In the genomic region with DNA sequence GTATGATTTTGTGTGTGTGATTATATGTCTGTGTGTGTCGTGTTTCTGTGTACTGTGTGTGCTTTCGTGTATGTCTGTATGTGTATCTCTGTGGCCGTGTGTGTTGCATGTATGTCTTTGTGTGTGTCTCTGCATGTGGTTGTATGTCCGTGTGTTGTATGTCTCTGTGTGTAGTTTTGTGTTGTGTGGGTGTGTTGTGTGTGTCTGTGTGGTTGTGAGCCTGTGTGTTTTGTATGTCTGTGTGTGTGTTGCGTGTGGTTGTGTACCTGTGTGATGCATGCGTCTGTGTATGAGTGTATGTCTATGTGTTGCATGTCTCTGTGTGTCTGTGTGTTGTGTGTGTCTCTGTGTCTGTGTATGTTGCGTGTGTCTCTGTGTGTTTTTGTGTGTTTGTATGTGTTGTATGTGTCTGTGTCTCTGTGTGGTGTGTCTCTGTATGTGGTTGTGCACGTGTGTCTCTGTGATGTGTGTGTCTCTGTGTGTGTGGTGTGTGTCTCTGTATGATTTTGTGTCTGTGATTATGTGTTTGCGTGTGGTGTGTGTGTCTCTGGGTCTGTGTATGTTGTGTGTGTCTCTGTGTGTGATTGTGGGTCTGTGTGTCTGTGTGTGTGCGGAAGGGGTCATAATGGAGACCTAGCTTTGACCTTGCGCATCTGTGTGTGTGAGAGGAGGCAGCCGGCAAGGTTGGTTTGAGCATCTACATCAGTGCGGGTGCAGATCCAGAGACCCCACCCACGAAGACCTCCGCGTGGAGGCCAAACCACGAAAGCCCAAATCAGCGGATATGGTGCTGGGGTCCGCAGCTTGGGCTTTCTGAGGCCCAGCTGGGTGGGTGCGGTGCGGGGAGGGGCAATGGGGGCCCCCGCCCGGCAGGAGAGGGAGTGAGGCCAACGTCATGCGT, we compare ENCODE assay signal across 26 cellular contexts.
DNase-seq lines count a peak whose midpoint lies in the region; ATAC-seq, FAIRE-seq and TF ChIP-seq lines count a peak whose summit lies in the region.
"Had no signal": no experiment of that assay in that cellular context is flagged by ENCODE, and none has a peak within 500 bp of the region (broad histone marks: within the 10 kb centered on the region; RNA-seq: fewer than 3 reads in every experiment).

No MANE protein-coding gene starts in this region.

- H3K4me3 Mint-ChIP-seq in activated CD8-positive, alpha-beta T cell treated with anti-CD3 and anti-CD28 coated beads, Interleukin-2, amount 10 ng/mL, durations not matched to agents 7 days and 5 days, result no peak overlapping the region
- H3K4me3 Mint-ChIP-seq: HFFc6; mesothelial cell of epicardium; nephron; stimulated activated naive B cell treated with anti-CD40 and anti-IgM and Interleukin-4, amounts not matched to agents 10 μg/mL and 1 μg/mL and 100 μg/mL, for 72 hours had no signal

- H3K4me1 Mint-ChIP-seq in activated CD8-positive, alpha-beta T cell treated with anti-CD3 and anti-CD28 coated beads, Interleukin-2, amount 10 ng/mL, durations not matched to agents 7 days and 5 days (ENCODE audit: low read depth), result peaks cover 10% of the 10 kb centered on the region

- H3K9me3 Mint-ChIP-seq in activated CD8-positive, alpha-beta T cell treated with anti-CD3 and anti-CD28 coated beads, Interleukin-2, amount 10 ng/mL, durations not matched to agents 7 days and 5 days (ENCODE audit: insufficient read depth), result no peaks in the 10 kb centered on the region
- H3K9me3 Mint-ChIP-seq: HFFc6; mesothelial cell of epicardium; nephron; stimulated activated naive B cell treated with anti-CD40 and anti-IgM and Interleukin-4, amounts not matched to agents 10 μg/mL and 1 μg/mL and 100 μg/mL, for 72 hours had no signal

- H3K9me3 ChIP-seq in left ventricle myocardium inferior (replicated peaks), result no peaks in the 10 kb centered on the region
- H3K9me3 ChIP-seq in vagina, result no peaks in the 10 kb centered on the region
- H3K9me3 ChIP-seq: adrenal gland had no signal

- TF ChIP-seq POLR2A in vagina (IDR thresholded peaks at IDR 0.05), result no peak

- H3K27ac Mint-ChIP-seq in activated CD8-positive, alpha-beta T cell treated with anti-CD3 and anti-CD28 coated beads, Interleukin-2, amount 10 ng/mL, durations not matched to agents 7 days and 5 days, result no peak overlapping the region
- H3K27ac Mint-ChIP-seq: HFFc6; mesothelial cell of epicardium; nephron; stimulated activated naive B cell treated with anti-CD40 and anti-IgM and Interleukin-4, amounts not matched to agents 10 μg/mL and 1 μg/mL and 100 μg/mL, for 72 hours had no signal

- no peaks in the 10 kb centered on the region for H3K27me3 ChIP-seq in left ventricle myocardium inferior (ENCODE audit: low read depth)
- H3K27me3 ChIP-seq in vagina, result no peaks in the 10 kb centered on the region
- H3K27me3 ChIP-seq: adrenal gland, SJSA1 had no signal

- H3K4me3 ChIP-seq in left ventricle myocardium inferior (no peak overlapping the region), vagina (no peak overlapping the region)
- H3K4me3 ChIP-seq: adrenal gland, coronary artery, SJSA1 had no signal

- CTCF ChIA-PET in activated CD8-positive, alpha-beta T cell treated with anti-CD3 and anti-CD28 coated beads, Interleukin-2, amount 10 ng/mL, durations not matched to agents 7 days and 5 days (lab: Charles Lee), result no interaction called here

- peak; percentile 98 for FAIRE-seq in HTR-8/SVneo (lab: Jason Lieb, UNC)
- FAIRE-seq: small intestine had no signal

- intact Hi-C loops in left ventricle myocardium inferior (cut with micrococcal nuclease) (no loop called here), posterior vena cava (cut with DNase I) (no loop called here), vagina (cut with DNase I) (no loop called here)

- no peaks in the 10 kb centered on the region for H3K36me3 ChIP-seq in left ventricle myocardium inferior
- H3K36me3 ChIP-seq in vagina, result no peaks in the 10 kb centered on the region
- H3K36me3 ChIP-seq: adrenal gland had no signal

- TF ChIP-seq CTCF in left ventricle myocardium inferior (IDR thresholded peaks at IDR 0.05; ENCODE audit: borderline replicate concordance) (no peak), vagina (IDR thresholded peaks at IDR 0.05) (no peak)

- H3K27ac ChIP-seq in left ventricle myocardium inferior (replicated peaks) (no peak overlapping the region), vagina (no peak overlapping the region)
- H3K27ac ChIP-seq: 22Rv1, adrenal gland, coronary artery, SJSA1 had no signal

- ATAC-seq in activated CD8-positive, alpha-beta T cell treated with anti-CD3 and anti-CD28 coated beads, Interleukin-2, amount 10 ng/mL, durations not matched to agents 7 days and 5 days, result no peak
- ATAC-seq in HG02885 (IDR thresholded peaks at IDR 0.05; ENCODE audit: poor library complexity, unreplicated experiment), result no peak
- ATAC-seq: left colon; stimulated activated naive B cell treated with anti-CD40 and anti-IgM and Interleukin-4, amounts not matched to agents 10 μg/mL and 1 μg/mL and 100 μg/mL, for 72 hours had no signal

- no peaks in the 10 kb centered on the region for H3K36me3 Mint-ChIP-seq in activated CD8-positive, alpha-beta T cell treated with anti-CD3 and anti-CD28 coated beads, Interleukin-2, amount 10 ng/mL, durations not matched to agents 7 days and 5 days (ENCODE audit: low read depth)
- H3K36me3 Mint-ChIP-seq: mesothelial cell of epicardium; stimulated activated naive B cell treated with anti-CD40 and anti-IgM and Interleukin-4, amounts not matched to agents 10 μg/mL and 1 μg/mL and 100 μg/mL, for 72 hours had no signal

- POLR2A ChIA-PET in activated CD8-positive, alpha-beta T cell treated with anti-CD3 and anti-CD28 coated beads, Interleukin-2, amount 10 ng/mL, durations not matched to agents 7 days and 5 days (lab: Charles Lee), result no interaction called here

- H3K27me3 Mint-ChIP-seq in activated CD8-positive, alpha-beta T cell treated with anti-CD3 and anti-CD28 coated beads, Interleukin-2, amount 10 ng/mL, durations not matched to agents 7 days and 5 days (ENCODE audit: low read depth), result no peaks in the 10 kb centered on the region

- H3K4me1 ChIP-seq in left ventricle myocardium inferior, result peaks cover 29% of the 10 kb centered on the region
- peaks cover 16% of the 10 kb centered on the region for H3K4me1 ChIP-seq in vagina

- DNase-seq in activated CD4-positive, CD25-positive, alpha-beta regulatory T cell treated with anti-CD3 and anti-CD28 coated beads, Interleukin-2, amount 50 U/mL, for 72 hours, result peak; percentile 13
- no peak for DNase-seq in activated CD4-positive, CD25-positive, alpha-beta regulatory T cell (lab: John Stamatoyannopoulos, UW)
- DNase-seq in HTR-8/SVneo (ENCODE audit: insufficient read length, low spot score) (no peak), left ventricle myocardium inferior (peak; percentile 3), posterior vena cava (ENCODE audit: low spot score) (peak; percentile 68), vagina (ENCODE audit: extremely low spot score in 2 of 2) (no peak)
- no peak for DNase-seq in activated CD8-positive, alpha-beta T cell treated with anti-CD3 and anti-CD28 coated beads, Interleukin-2, amount 10 ng/mL, durations not matched to agents 7 days and 5 days
- DNase-seq: activated CD4-positive, alpha-beta T cell treated with anti-CD3 and anti-CD28 coated beads, Interleukin-2, amount 50 U/mL, for 1 hour; activated gamma-delta T cell treated with Interleukin-2 at 50 U/mL for 16 hours; activated T-cell treated with anti-CD3 and anti-CD28 coated beads for 4 hours; DMS79 treated with DMSO at 0.1 percent for 48 hours; HFFc6; NCI-H1105; NCI-H2029 treated with DMSO at 0.1 percent for 48 hours; NCI-H446; small intestine; stimulated activated CD4-positive, alpha-beta T cell treated with anti-CD3 and anti-CD28 coated beads, Interleukin-2, amount 100 ng/mL, for 48 hours; stimulated activated naive B cell treated with anti-CD40 and anti-IgM and Interleukin-4, amounts not matched to agents 10 μg/mL and 1 μg/mL and 100 μg/mL, for 72 hours had no signal

Comparison
In these comparisons a context has a peak if more than half of its experiments do, and no peak if none do; other contexts are left out.
1. DNase-seq: peak in activated CD4-positive, CD25-positive, alpha-beta regulatory T cell treated with anti-CD3 and anti-CD28 coated beads, Interleukin-2, amount 50 U/mL, for 72 hours (single experiment), left ventricle myocardium inferior (single experiment) and posterior vena cava (single experiment); none in activated CD4-positive, CD25-positive, alpha-beta regulatory T cell (0 of 4), HTR-8/SVneo (single experiment), activated CD8-positive, alpha-beta T cell treated with anti-CD3 and anti-CD28 coated beads, Interleukin-2, amount 10 ng/mL, durations not matched to agents 7 days and 5 days (single experiment) and vagina (0 of 2).